Comparison of ENCODE assay signal across 10 cellular contexts in genomic region chr6:159094444-159095252, GRCh38. TPM values are rescaled to one million over a fixed set of nuclear protein-coding genes. Genes with fewer than 3 reads are reported as not detected.
A peak's percentile ranks its signal among the peaks of the same experiment; 100 is the strongest.
DNase-seq lines count a peak whose midpoint lies in the region; ATAC-seq and TF ChIP-seq lines count a peak whose summit lies in the region.
"Had no signal": no experiment of that assay in that cellular context is flagged by ENCODE, and none has a peak within 500 bp of the region (broad histone marks: within the 10 kb centered on the region; RNA-seq: fewer than 3 reads in every experiment).

No MANE protein-coding gene starts in this region.

- H3K9me3 ChIP-seq in T-helper 17 cell (ENCODE audit: control insufficient read depth, low read length, poor library complexity, severe bottlenecking) (no peaks in the 10 kb centered on the region), aorta (ENCODE audit: control insufficient read depth, low read length) (no peaks in the 10 kb centered on the region), left ventricle myocardium inferior (replicated peaks) (no peaks in the 10 kb centered on the region)
- H3K9me3 ChIP-seq: A549 had no signal

- ATAC-seq in T-helper 17 cell (peak; percentile 80), aorta (ENCODE audit: low FRiP score) (peak; percentile 25)
- ATAC-seq: A549 had no signal

- no peaks in the 10 kb centered on the region for H3K27me3 Mint-ChIP-seq in T-helper 17 cell

- TF ChIP-seq CTCF in left ventricle myocardium inferior (IDR thresholded peaks at IDR 0.05; ENCODE audit: borderline replicate concordance): no peak

- H3K36me3 ChIP-seq in aorta (ENCODE audit: control insufficient read depth in 1 of 2, insufficient read depth in 2 of 2, low read length in 1 of 2) (no peaks in the 10 kb centered on the region), left ventricle myocardium inferior (no peaks in the 10 kb centered on the region)

- H3K4me1 Mint-ChIP-seq in T-helper 17 cell: peaks cover 34% of the 10 kb centered on the region

- 51 to 61% methylated on average over 18 of the region's 18 CpGs for WGBS in aorta, 2 donors

- H3K27me3 ChIP-seq in aorta (ENCODE audit: control insufficient read depth in 1 of 2, insufficient read depth in 2 of 2, low read length in 1 of 2) (no peaks in the 10 kb centered on the region), left ventricle myocardium inferior (ENCODE audit: low read depth) (no peaks in the 10 kb centered on the region)

- H3K4me3 Mint-ChIP-seq in T-helper 17 cell: peak overlapping the region; percentile 74

- H3K4me3 ChIP-seq in aorta (ENCODE audit: low read length in 2 of 2): no peak overlapping the region
- H3K4me3 ChIP-seq in left ventricle myocardium inferior: no peak overlapping the region
- H3K4me3 ChIP-seq: A549, lung had no signal

- no peak overlapping the region for H3K27ac ChIP-seq in aorta (ENCODE audit: low read depth in 1 of 2, low read length in 2 of 2)
- no peak overlapping the region for H3K27ac ChIP-seq in left ventricle myocardium inferior (replicated peaks)
- H3K27ac ChIP-seq: A549 had no signal

- intact Hi-C loops in aorta (cut with DNase I) (no loop called here), left ventricle myocardium inferior (cut with micrococcal nuclease) (no loop called here)

- H3K36me3 Mint-ChIP-seq in T-helper 17 cell (ENCODE audit: low read depth): no peaks in the 10 kb centered on the region

- H3K4me1 ChIP-seq in aorta (ENCODE audit: control insufficient read depth in 1 of 2, insufficient read depth in 2 of 2, low read length in 2 of 2): no peaks in the 10 kb centered on the region
- no peaks in the 10 kb centered on the region for H3K4me1 ChIP-seq in left ventricle myocardium inferior
- H3K4me1 ChIP-seq: A549 had no signal

- peak overlapping the region; percentile 95 for H3K27ac Mint-ChIP-seq in T-helper 17 cell

- DNase-seq in NCI-H82 (lab: John Stamatoyannopoulos, UW) (peak; percentile 19), NCI-H82 treated with DMSO at 0.1 percent for 48 hours (lab: John Stamatoyannopoulos, UW; ENCODE audit: unreplicated experiment) (no peak), T-helper 17 cell (peak in 2 of 3 donors; percentile 24 to 59), aorta (no peak), NCI-H1417 treated with DMSO at 0.1 percent for 48 hours (lab: John Stamatoyannopoulos, UW) (no peak), left ventricle myocardium inferior (no peak), NCI-H1048 (lab: John Stamatoyannopoulos, UW) (no peak)
- peak; percentile 36 for DNase-seq in effector CD4-positive, alpha-beta T cell

RNA-seq across cellular contexts. Expression of gene TAGAP, which starts 49.9 kb away (rescaled TPM):
- total RNA-seq in T-helper 17 cell (100 to 1,000 TPM; 269 to 340 TPM), aorta (1 to 10 TPM; 5.1 to 5.8 TPM), left ventricle myocardium inferior (1.2 TPM)
- 1 to 10 TPM in 1 of 2 donors, under 1 TPM in 1; 0.23 to 2.5 TPM for polyA plus RNA-seq in aorta
- polyA plus RNA-seq: A549 had no signal

Comparison
In these comparisons a context has a peak if more than half of its experiments do, and no peak if none do; other contexts are left out.
1. DNase-seq: peak in NCI-H82 (single experiment), T-helper 17 cell (2 of 3) and effector CD4-positive, alpha-beta T cell (single experiment); none in NCI-H82 treated with DMSO at 0.1 percent for 48 hours (single experiment), aorta (0 of 2), NCI-H1417 treated with DMSO at 0.1 percent for 48 hours (single experiment), left ventricle myocardium inferior (single experiment) and NCI-H1048 (single experiment).
2. RNA of gene TAGAP, which starts 49.9 kb away (total RNA-seq): 269 to 340 TPM in T-helper 17 cell; 5.1 to 5.8 TPM in aorta and 1.2 TPM in left ventricle myocardium inferior (single experiment); every median in the first group is over 10 times any median in the second.